In the genomic region with DNA sequence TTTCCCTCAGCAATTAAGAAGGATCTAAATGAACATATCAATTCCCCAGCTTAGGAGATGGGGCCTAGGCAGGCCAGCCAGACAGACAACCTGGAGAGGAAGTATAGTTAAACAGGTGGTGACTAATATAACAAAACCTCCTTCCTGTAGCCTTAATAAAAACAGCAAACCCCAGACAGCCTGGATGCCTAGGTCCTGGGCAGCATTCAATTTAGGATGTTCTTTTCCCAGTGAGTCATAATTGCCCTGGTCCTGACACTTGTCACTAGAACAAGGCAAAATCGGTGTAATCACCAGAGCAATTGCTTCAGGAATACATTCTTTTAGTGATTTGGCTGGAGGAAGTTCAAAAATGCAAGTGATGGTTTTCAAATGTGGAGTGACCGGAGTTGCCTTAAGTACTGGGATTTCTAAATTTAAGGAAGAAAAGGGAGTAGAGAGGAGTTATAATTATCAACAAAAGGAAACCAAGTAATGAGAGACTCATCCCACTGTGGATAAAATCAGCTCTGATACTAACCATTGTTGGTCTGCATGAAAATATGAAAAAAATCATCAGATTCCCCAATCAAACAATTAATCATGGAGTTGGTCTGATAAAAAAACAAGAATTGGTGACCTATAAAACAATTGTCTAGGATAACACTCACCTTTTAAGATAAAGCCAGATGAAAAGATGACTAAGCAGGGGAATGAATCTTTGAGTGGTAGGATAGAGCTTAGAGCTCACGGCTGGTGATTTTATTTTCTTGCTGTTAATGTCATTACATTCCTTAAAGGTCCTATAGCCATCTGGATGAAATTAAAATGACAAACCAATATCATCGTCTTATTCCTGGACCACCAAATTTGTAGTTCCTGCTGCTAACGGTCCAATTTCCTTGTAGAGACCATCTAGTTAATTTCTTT, we compare ENCODE assay signal across 13 cellular contexts. TPM values are rescaled to one million over a fixed set of nuclear protein-coding genes. Genes with fewer than 3 reads are reported as not detected.
DNase-seq lines count a peak whose midpoint lies in the region; ATAC-seq lines count a peak whose summit lies in the region.
"Had no signal": no experiment of that assay in that cellular context is flagged by ENCODE, and none has a peak within 500 bp of the region (broad histone marks: within the 10 kb centered on the region; RNA-seq: fewer than 3 reads in every experiment).

No MANE protein-coding gene starts in this region.

- no peak overlapping the region for H2BK15ac ChIP-seq in mesendoderm (replicated peaks; ENCODE audit: low read depth)

- WGBS in mesendoderm (ENCODE audit: extremely low coverage, insufficient coverage, low lambda C conversion rate) = no CpG with 5 or more reads among the region's 5 CpGs

- no peak overlapping the region for H3K18ac ChIP-seq in mesendoderm (ENCODE audit: low read length)

- H3K9ac ChIP-seq in mesendoderm (ENCODE audit: low read length) = no peak overlapping the region

- H3K79me2 ChIP-seq in mesendoderm (ENCODE audit: control insufficient read depth, insufficient read depth, low read length) = no peaks in the 10 kb centered on the region

- H4K5ac ChIP-seq in mesendoderm (ENCODE audit: low read length) = no peak overlapping the region

- H3K79me1 ChIP-seq in mesendoderm (ENCODE audit: low read length) = no peaks in the 10 kb centered on the region

- no peak overlapping the region for H3K4ac ChIP-seq in mesendoderm (ENCODE audit: low read depth, low read length)

- H2BK5ac ChIP-seq in mesendoderm (ENCODE audit: low read length) = no peak overlapping the region

- no peak overlapping the region for H2AK5ac ChIP-seq in mesendoderm (ENCODE audit: low read length)

- H3K4me2 ChIP-seq in mesendoderm (ENCODE audit: low read length) = no peak overlapping the region

- H3K36me3 ChIP-seq in mesendoderm (ENCODE audit: control insufficient read depth, insufficient read depth, low read length) = no peaks in the 10 kb centered on the region

- no peak overlapping the region for H3K4me3 ChIP-seq in mesendoderm (ENCODE audit: low read length)
- H3K4me3 ChIP-seq: GM12878 had no signal

- in situ Hi-C loops in KBM-7 (cut with MboI; ENCODE audit: low pct_unique_long_range_greater_than_20kb, low sequenced_read_pairs) = no loop called here

- H2BK120ac ChIP-seq in mesendoderm (ENCODE audit: low read depth, low read length) = no peak overlapping the region

- no peak overlapping the region for H3K23ac ChIP-seq in mesendoderm (ENCODE audit: low read length)

- H3K4me1 ChIP-seq in mesendoderm (ENCODE audit: control insufficient read depth, low read depth, low read length) = no peaks in the 10 kb centered on the region

- H3K27me3 ChIP-seq in mesendoderm (ENCODE audit: insufficient read depth, low read length, poor library complexity) = no peaks in the 10 kb centered on the region

- no peak overlapping the region for H3K56ac ChIP-seq in mesendoderm (ENCODE audit: low read length)

- H3K27ac ChIP-seq in mesendoderm (ENCODE audit: low read depth, low read length) = no peak overlapping the region

- DNase-seq in EH (ENCODE audit: low read depth) = peak; percentile 95
- peak; percentile 15 for DNase-seq in KBM-7
- peak; percentile 36 for DNase-seq in dedifferentiated amniotic fluid mesenchymal stem cell (ENCODE audit: extremely low spot score)
- peak; percentile 7 for DNase-seq in mesendoderm
- DNase-seq in NCI-H2227 (lab: John Stamatoyannopoulos, UW; ENCODE audit: unreplicated experiment) = no peak
- no peak for DNase-seq in NCI-H187 treated with DMSO at 0.1 percent for 48 hours (lab: John Stamatoyannopoulos, UW)
- DNase-seq: activated gamma-delta T cell; CD8-positive, alpha-beta memory T cell; SHP77 treated with DMSO at 0.1 percent for 48 hours had no signal

- no peak overlapping the region for H4K8ac ChIP-seq in mesendoderm (ENCODE audit: low read depth, low read length)

- ATAC-seq in GM18511 (IDR thresholded peaks at IDR 0.05; ENCODE audit: unreplicated experiment) = no peak
- ATAC-seq in activated CD4-positive, CD25-positive, alpha-beta regulatory T cell treated with anti-CD3 and anti-CD28 coated beads, Interleukin-2, amount 50 U/mL, for 24 hours = no peak
- ATAC-seq: natural killer cell treated with Interleukin-12 subunit alpha and Interleukin-12 subunit beta and Interleukin-15 and Interleukin-18, amount 100 ng/mL, for 72 hours had no signal

RNA-seq across cellular contexts. Expression of gene TARS1, which starts 39.0 kb away (rescaled TPM):
- 456 TPM for polyA plus RNA-seq in mesendoderm (2013, experiment 1 of 2)
- polyA plus RNA-seq in mesendoderm (2013, experiment 2 of 2) = 458 TPM

Comparison
In these comparisons a context has a peak if more than half of its experiments do, and no peak if none do; other contexts are left out.
1. DNase-seq: peak in EH (single experiment), KBM-7 (single experiment), dedifferentiated amniotic fluid mesenchymal stem cell (single experiment) and mesendoderm (single experiment); none in NCI-H2227 (single experiment) and NCI-H187 treated with DMSO at 0.1 percent for 48 hours (single experiment).